7 cellular contexts compared by ENCODE assay signal in genomic region chr6:167828325-167828956, GRCh38. TPM values are rescaled to one million over a fixed set of nuclear protein-coding genes. Genes with fewer than 3 reads are reported as not detected.
DNase-seq lines count a peak whose midpoint lies in the region; ATAC-seq, FAIRE-seq and TF ChIP-seq lines count a peak whose summit lies in the region.

No MANE protein-coding gene starts in this region.

- no TSS peak for BruUV-seq in HCT116 (replicated peaks; lab: Mats Ljungman, UMichigan)

- H3K4me3 ChIP-seq in HCT116 (replicated peaks in 1 of 2; ENCODE audit: low read depth in 1 of 2, low read length in 2 of 2) (peak overlapping the region; percentile 68 to 81), esophagus muscularis mucosa (peak overlapping the region; percentile 66 to 91 (median 73)), psoas muscle (peak overlapping the region; percentile 70)

- CTCF ChIA-PET in HCT116 (lab: Charles Lee), result no interaction called here

- TF ChIP-seq POLR2A in HCT116 (IDR thresholded peaks at IDR 0.05; ENCODE audit: borderline replicate concordance, extremely low read depth, insufficient read depth, insufficient read length), result no peak
- TF ChIP-seq POLR2A in esophagus muscularis mucosa (IDR thresholded peaks at IDR 0.05; ENCODE audit: low read depth), result no peak

- no peak for TF ChIP-seq CTCF in HCT116 (IDR thresholded peaks at IDR 0.05 in 2 of 3, conservative IDR thresholded peaks at IDR 0.05 in 1 of 3; ENCODE audit: borderline replicate concordance in 1 of 3, insufficient read depth in 1 of 3, low read depth in 2 of 3, low read length in 2 of 3)
- TF ChIP-seq CTCF in esophagus muscularis mucosa (IDR thresholded peaks at IDR 0.05), result no peak
- TF ChIP-seq CTCF in psoas muscle (IDR thresholded peaks at IDR 0.05), result no peak

- RAD21 ChIA-PET in HCT116 (lab: Charles Lee; ENCODE audit: low non-redundant PET in 1 of 2, low total read pairs in 2 of 2, uncharacterized antibody in 2 of 2, unreplicated experiment in 2 of 2), result no interaction called here

- H3K4me1 ChIP-seq in HCT116 (ENCODE audit: control insufficient read depth in 1 of 2, insufficient read depth in 2 of 2, low read length in 2 of 2) (peaks cover 14 to 60% of the 10 kb centered on the region in 2 experiments), esophagus muscularis mucosa (peaks cover 30 to 58% (median 46%) of the 10 kb centered on the region in 4 donors), psoas muscle (peaks cover 6% of the 10 kb centered on the region)

- H3K27ac ChIP-seq in HCT116 (ENCODE audit: low read depth, low read length) (no peak overlapping the region; the same call in 1 of the 2 replicates), esophagus muscularis mucosa (replicated peaks in 1 of 4) (peak overlapping the region; percentile 77 to 85 (median 80)), psoas muscle (no peak overlapping the region)

- peaks cover 31% of the 10 kb centered on the region for H4K20me1 ChIP-seq in HCT116 (ENCODE audit: insufficient read depth)

- intact Hi-C loops in HCT116 (cut with micrococcal nuclease), result no loop called here
- intact Hi-C loops in esophagus muscularis mucosa (cut with DNase I), result loop anchor here (5.0 kb wide), 1 partner anchor 34 kb away; no protein-coding TSS in a partner anchor
- intact Hi-C loops in psoas muscle (cut with DNase I), result no loop called here

- peak overlapping the region; percentile 90 for H3K4me2 ChIP-seq in HCT116 (ENCODE audit: low read length)

- TF ChIP-seq RAD21 in HCT116 (IDR thresholded peaks at IDR 0.05; ENCODE audit: low read depth), result no peak

- ATAC-seq in HCT116, result no peak
- ATAC-seq in psoas muscle, result no peak
- no peak for ATAC-seq in HG03095 (IDR thresholded peaks at IDR 0.05; ENCODE audit: unreplicated experiment)

- H3K27me3 ChIP-seq in HCT116 (ENCODE audit: insufficient read depth, low read length) (no peaks in the 10 kb centered on the region), esophagus muscularis mucosa (no peaks in the 10 kb centered on the region), psoas muscle (ENCODE audit: insufficient read depth in 3 of 3, low read length in 2 of 3) (peaks cover 0 to 8% (median 0%) of the 10 kb centered on the region in 3 donors)

- peak; percentile 50 for FAIRE-seq in RCC 7860 (lab: Jason Lieb, UNC)

- H3K9me3 ChIP-seq in HCT116 (ENCODE audit: control insufficient read depth in 1 of 2, insufficient read depth in 1 of 2, low read depth in 1 of 2, low read length in 2 of 2) (no peaks in the 10 kb centered on the region), esophagus muscularis mucosa (no peaks in the 10 kb centered on the region), psoas muscle (no peaks in the 10 kb centered on the region)

- 58% methylated on average over 4 of the region's 4 CpGs for WGBS in esophagus muscularis mucosa
- WGBS in psoas muscle, 3 donors, result 72 to 84% (median 84%) methylated on average over 4 of the region's 4 CpGs

- TF ChIP-seq EP300 in esophagus muscularis mucosa (IDR thresholded peaks at IDR 0.05), result no peak

- peaks cover 60% of the 10 kb centered on the region for H3K79me2 ChIP-seq in HCT116 (ENCODE audit: insufficient read depth, low read length)

- no peak overlapping the region for H2AFZ ChIP-seq in HCT116 (ENCODE audit: low read depth, low read length, poor library complexity, severe bottlenecking)

- no peaks in the 10 kb centered on the region for H3K36me3 ChIP-seq in HCT116 (ENCODE audit: control insufficient read depth in 1 of 2, insufficient read depth in 2 of 2, low read length in 2 of 2)
- no peaks in the 10 kb centered on the region for H3K36me3 ChIP-seq in esophagus muscularis mucosa
- no peaks in the 10 kb centered on the region for H3K36me3 ChIP-seq in psoas muscle (ENCODE audit: insufficient read depth in 1 of 2, low read depth in 1 of 2)

- no peaks in the 10 kb centered on the region for H3K9me2 ChIP-seq in HCT116 (ENCODE audit: insufficient read depth)

- DNase-seq in HCT116 (ENCODE audit: low read depth, low spot score) (no peak), RCC 7860 (ENCODE audit: low spot score) (no peak), esophagus muscularis mucosa (ENCODE audit: extremely low spot score) (no peak), psoas muscle (no peak), HUDEP-2 (lab: John Stamatoyannopoulos, UW; ENCODE audit: unreplicated experiment in 76 of 76) (no peak), HuH-7 (ENCODE audit: low spot score) (no peak)

- POLR2A ChIA-PET in HCT116 (lab: Charles Lee), result no interaction called here

- peak overlapping the region; percentile 66 for H3K9ac ChIP-seq in HCT116 (ENCODE audit: low read length)

TF ChIP-seq in HCT116, 20 proteins besides CTCF, POLR2A, EP300 and RAD21:
- no peak for TF ChIP-seq EGR1 (IDR thresholded peaks at IDR 0.05; ENCODE audit: low read depth)
- TF ChIP-seq ZNF274 (IDR thresholded peaks at IDR 0.05; ENCODE audit: low read depth, low read length), result no peak
- TF ChIP-seq EZH2phosphoT487 (IDR thresholded peaks at IDR 0.05; ENCODE audit: borderline replicate concordance), result no peak
- TF ChIP-seq EZH2 (IDR thresholded peaks at IDR 0.05), result no peak
- TF ChIP-seq TCF7L2 (IDR thresholded peaks at IDR 0.05; ENCODE audit: borderline replicate concordance, extremely low read depth, insufficient read depth, insufficient read length), result no peak
- no peak for TF ChIP-seq ZFX (IDR thresholded peaks at IDR 0.05)
- no peak for TF ChIP-seq FOSL1 (IDR thresholded peaks at IDR 0.05; ENCODE audit: low read depth)
- no peak for TF ChIP-seq ATF3 (IDR thresholded peaks at IDR 0.05)
- no peak for TF ChIP-seq REST (IDR thresholded peaks at IDR 0.05; ENCODE audit: low read depth)
- TF ChIP-seq SP1 (IDR thresholded peaks at IDR 0.05; ENCODE audit: low read depth), result no peak
- no peak for TF ChIP-seq JUND (IDR thresholded peaks at IDR 0.05)
- no peak for TF ChIP-seq ELF1 (IDR thresholded peaks at IDR 0.05; ENCODE audit: borderline replicate concordance, low read depth)
- no peak for TF ChIP-seq SRF (IDR thresholded peaks at IDR 0.05; ENCODE audit: low read depth)
- TF ChIP-seq CEBPB (IDR thresholded peaks at IDR 0.05; ENCODE audit: low read depth), result no peak
- TF ChIP-seq ZBTB33 (IDR thresholded peaks at IDR 0.05; ENCODE audit: extremely low read depth, insufficient replicate concordance, low read length), result no peak
- TF ChIP-seq CBX3 (IDR thresholded peaks at IDR 0.05; ENCODE audit: low read depth), result no peak
- TF ChIP-seq SIN3A (IDR thresholded peaks at IDR 0.05; ENCODE audit: low read depth), result no peak
- no peak for TF ChIP-seq YY1 (IDR thresholded peaks at IDR 0.05; ENCODE audit: extremely low read depth, insufficient replicate concordance, low read depth, low read length)

RNA-seq across cellular contexts. Expression of gene AFDN, which starts 1.7 kb away (rescaled TPM):
- total RNA-seq in HCT116 (2021; ENCODE audit: unreplicated experiment) (59.4 TPM), esophagus muscularis mucosa (10 to 100 TPM; 66.9 to 88.0 (median 75.3) TPM), psoas muscle (10 to 100 TPM; 32.9 to 35.6 (median 33.3) TPM)
- polyA plus RNA-seq in HCT116 (2012), result 31.2 and 32.9 TPM in 2 replicates
- polyA plus RNA-seq in psoas muscle, result 10 to 100 TPM; 12.2 to 16.8 (median 14.6) TPM

Comparison
In these comparisons a context has a peak if more than half of its experiments do, and no peak if none do; other contexts are left out.
1. H3K27ac ChIP-seq: peak in esophagus muscularis mucosa (4 of 4); none in HCT116 (single experiment) and psoas muscle (single experiment).
2. Peak in every context shown above with its lines, with median percentiles within 50 percentile points of each other: H3K4me3 ChIP-seq.